22 cellular contexts compared by ENCODE assay signal in the genomic region with DNA sequence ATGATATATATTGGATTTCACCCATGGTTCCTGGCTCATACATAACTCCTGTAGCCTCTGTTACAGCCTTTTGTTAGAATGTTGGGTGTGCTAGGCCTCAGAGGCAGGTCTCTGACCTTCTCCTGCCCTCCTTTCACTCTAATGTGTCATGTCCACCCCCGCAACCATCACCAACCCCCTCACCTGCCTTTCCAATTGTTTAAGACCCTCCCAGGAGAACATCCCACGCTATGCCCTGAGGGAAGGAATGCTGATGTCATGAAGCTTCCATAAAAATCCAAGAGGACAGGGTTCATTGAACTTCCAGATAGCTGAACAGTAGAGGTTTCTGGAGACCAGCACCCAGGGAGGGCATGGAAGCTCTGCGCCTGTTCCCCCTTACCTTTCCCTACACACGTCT. TPM values are rescaled to one million over a fixed set of nuclear protein-coding genes. Genes with fewer than 3 reads are reported as not detected.
"Had no signal": no experiment of that assay in that cellular context is flagged by ENCODE, and none has a peak within 500 bp of the region (broad histone marks: within the 10 kb centered on the region; RNA-seq: fewer than 3 reads in every experiment).

No MANE protein-coding gene starts in this region.

- H3K36me3 ChIP-seq: brain microvascular endothelial cell, heart left ventricle, pancreas had no signal

- H3K4me3 ChIP-seq: coronary artery, heart left ventricle, pancreas, smooth muscle cell had no signal

- DNase-seq: activated CD4-positive, alpha-beta T cell treated with anti-CD3 and anti-CD28 coated beads for 4 hours; activated CD8-positive, alpha-beta T cell treated with anti-CD3 and anti-CD28 coated beads for 36 hours; activated naive CD4-positive, alpha-beta T cell treated with anti-CD3 and anti-CD28 coated beads for 36 hours; activated naive CD8-positive, alpha-beta T cell treated with anti-CD3 and anti-CD28 coated beads, Interleukin-2, amount 50 U/mL, for 24 hours; activated T-cell treated with anti-CD3 and anti-CD28 coated beads, Interleukin-2, amount 50 U/mL, for 1 hour; anterior cingulate cortex; brain microvascular endothelial cell; erythroblast; heart left ventricle; mesenchymal stem cell; naive thymus-derived CD8-positive, alpha-beta T cell; pancreas; stimulated activated CD4-positive, alpha-beta T cell treated with anti-CD3 and anti-CD28 coated beads, Interleukin-4, amount 100 ng/mL, for 1 hour; stimulated activated naive CD8-positive, alpha-beta T cell treated with anti-CD3 and anti-CD28 coated beads, Interleukin-15, amount 100 ng/mL, for 72 hours; T-helper 2 cell; trophoblast cell had no signal

- H3K4me1 ChIP-seq: pancreas had no signal

- H3K9me3 ChIP-seq: pancreas had no signal

- H3K4me2 ChIP-seq: smooth muscle cell had no signal

- H3K27ac ChIP-seq: brain microvascular endothelial cell, coronary artery, pancreas had no signal

RNA-seq across cellular contexts. Expression of gene C10orf67, which starts 30.8 kb away (rescaled TPM):
- total RNA-seq: activated T-helper 2 cell treated with anti-CD3 and anti-CD28 coated beads, Interferon-gamma antibody, Interleukin-2, Interleukin-4, amounts not matched to agents 10 μg/mL and 5 μg/mL and 100 μg/mL, durations not matched to agents 14 hours and 24 hours and 36 hours; liver; pulmonary artery endothelial cell; smooth muscle cell; WTC11 had no signal
